Comparison of ENCODE assay signal across 17 cellular contexts in genomic region chr12:16857456-16857923, GRCh38.
DNase-seq lines count a peak whose midpoint lies in the region; ATAC-seq and TF ChIP-seq lines count a peak whose summit lies in the region.
"Had no signal": no experiment of that assay in that cellular context is flagged by ENCODE, and none has a peak within 500 bp of the region (broad histone marks: within the 10 kb centered on the region; RNA-seq: fewer than 3 reads in every experiment).

No MANE protein-coding gene starts in this region.

- peaks cover 0 to 4% (median 0%) of the 10 kb centered on the region in 7 donors for H3K9me3 Mint-ChIP-seq in CD14-positive monocyte
- H3K9me3 Mint-ChIP-seq in CD8-positive, alpha-beta memory T cell: peaks cover 6 to 29% (median 10%) of the 10 kb centered on the region in 5 donors
- H3K9me3 Mint-ChIP-seq: activated naive CD4-positive, alpha-beta T cell treated with anti-CD3 and anti-CD28 coated beads, Interleukin-2, amount 50 U/mL, for 24 hours; dendritic cell treated with granulocyte-macrophage colony-stimulating factor and Interleukin-4, amounts not matched to agents 40 ng/mL and 50 ng/mL, for 4 days; type B pancreatic cell had no signal

- ATAC-seq in GM18907 (IDR thresholded peaks at IDR 0.05; ENCODE audit: unreplicated experiment): peak; percentile 98
- peak; percentile 92 for ATAC-seq in GM21576 (IDR thresholded peaks at IDR 0.05; ENCODE audit: unreplicated experiment)
- peak; percentile 96 for ATAC-seq in HG03097 (IDR thresholded peaks at IDR 0.05; ENCODE audit: low FRiP score, unreplicated experiment)

- TF ChIP-seq CTCF in OCI-LY1 (IDR thresholded peaks at IDR 0.05; ENCODE audit: low read length) (no peak), CD14-positive monocyte (IDR thresholded peaks at IDR 0.05) (no peak)

- no peaks in the 10 kb centered on the region for H4K20me1 ChIP-seq in OCI-LY1 (ENCODE audit: insufficient read depth, low read length)

- no peaks in the 10 kb centered on the region for H3K9me2 ChIP-seq in OCI-LY1 (ENCODE audit: low read depth, low read length)
- H3K9me2 ChIP-seq: SK-N-SH had no signal

- H3K4me1 ChIP-seq in OCI-LY1 (ENCODE audit: insufficient read depth, low read length, severe bottlenecking): peaks cover 30% of the 10 kb centered on the region
- H3K4me1 ChIP-seq in CD8-positive, alpha-beta memory T cell (ENCODE audit: insufficient read depth, low read length): no peaks in the 10 kb centered on the region
- H3K4me1 ChIP-seq: lower lobe of right lung had no signal

- no peaks in the 10 kb centered on the region for H3K36me3 ChIP-seq in OCI-LY1 (ENCODE audit: insufficient read depth, low read length)
- H3K36me3 ChIP-seq in CD8-positive, alpha-beta memory T cell (ENCODE audit: insufficient read depth, low read length): no peaks in the 10 kb centered on the region
- H3K36me3 ChIP-seq: lower lobe of right lung had no signal

- H3K4me3 ChIP-seq in OCI-LY1 (ENCODE audit: low read depth, low read length, poor library complexity, severe bottlenecking): no peak overlapping the region
- no peak overlapping the region for H3K4me3 ChIP-seq in CD8-positive, alpha-beta memory T cell (ENCODE audit: low read length)
- H3K4me3 ChIP-seq: lower lobe of right lung had no signal

- H3K4me3 Mint-ChIP-seq in CD14-positive monocyte: no peak overlapping the region
- H3K4me3 Mint-ChIP-seq in CD8-positive, alpha-beta memory T cell: no peak overlapping the region
- H3K4me3 Mint-ChIP-seq: activated naive CD4-positive, alpha-beta T cell treated with anti-CD3 and anti-CD28 coated beads, Interleukin-2, amount 50 U/mL, for 24 hours; dendritic cell treated with granulocyte-macrophage colony-stimulating factor and Interleukin-4, amounts not matched to agents 40 ng/mL and 50 ng/mL, for 4 days; type B pancreatic cell had no signal

- intact Hi-C loops in CD14-positive monocyte (cut with micrococcal nuclease): no loop called here

- no peaks in the 10 kb centered on the region for H3K27me3 Mint-ChIP-seq in CD14-positive monocyte (ENCODE audit: low read depth in 3 of 3)
- no peaks in the 10 kb centered on the region for H3K27me3 Mint-ChIP-seq in CD8-positive, alpha-beta memory T cell
- H3K27me3 Mint-ChIP-seq: activated naive CD4-positive, alpha-beta T cell treated with anti-CD3 and anti-CD28 coated beads, Interleukin-2, amount 50 U/mL, for 24 hours; dendritic cell treated with granulocyte-macrophage colony-stimulating factor and Interleukin-4, amounts not matched to agents 40 ng/mL and 50 ng/mL, for 4 days; type B pancreatic cell had no signal

- in situ Hi-C loops in ACHN (cut with HindIII; ENCODE audit: low pct_ligation_motif_present, low pct_unique_long_range_greater_than_20kb, low sequenced_read_pairs): no loop called here

- DNase-seq in CD14-positive monocyte (ENCODE audit: low spot score): no peak
- DNase-seq in HPDE6-E6E7 (ENCODE audit: extremely low spot score): no peak
- DNase-seq in CD8-positive, alpha-beta memory T cell: no peak
- DNase-seq in ACHN: no peak
- DNase-seq: activated CD4-positive, alpha-beta T cell treated with anti-CD3 and anti-CD28 coated beads, Interleukin-2, amount 50 U/mL, for 4 hours; COR-L47; lower lobe of right lung; NCI-H226; SK-N-SH had no signal

- no peak overlapping the region; the same call in 1 of the 2 replicates for H3K9ac ChIP-seq in OCI-LY1 (ENCODE audit: low read length)
- H3K9ac ChIP-seq: KMS-11, SK-N-SH had no signal

- no peak overlapping the region for H3K27ac Mint-ChIP-seq in CD14-positive monocyte
- H3K27ac Mint-ChIP-seq in CD8-positive, alpha-beta memory T cell: no peak overlapping the region
- H3K27ac Mint-ChIP-seq: activated naive CD4-positive, alpha-beta T cell treated with anti-CD3 and anti-CD28 coated beads, Interleukin-2, amount 50 U/mL, for 24 hours; dendritic cell treated with granulocyte-macrophage colony-stimulating factor and Interleukin-4, amounts not matched to agents 40 ng/mL and 50 ng/mL, for 4 days; type B pancreatic cell had no signal

- H3K4me1 Mint-ChIP-seq in CD14-positive monocyte: no peaks in the 10 kb centered on the region
- no peaks in the 10 kb centered on the region for H3K4me1 Mint-ChIP-seq in CD8-positive, alpha-beta memory T cell
- H3K4me1 Mint-ChIP-seq: activated naive CD4-positive, alpha-beta T cell treated with anti-CD3 and anti-CD28 coated beads, Interleukin-2, amount 50 U/mL, for 24 hours had no signal

- H2AFZ ChIP-seq in OCI-LY1 (ENCODE audit: low read length): no peak overlapping the region

- POLR2A ChIA-PET in CD8-positive, alpha-beta memory T cell (lab: Charles Lee): no interaction called here

- no peaks in the 10 kb centered on the region for H3K9me3 ChIP-seq in OCI-LY1 (ENCODE audit: low read length)
- H3K9me3 ChIP-seq in CD8-positive, alpha-beta memory T cell (ENCODE audit: low read length): no peaks in the 10 kb centered on the region
- H3K9me3 ChIP-seq: lower lobe of right lung, SK-N-SH had no signal

- peak overlapping the region; percentile 55 for H3K27ac ChIP-seq in OCI-LY1 (ENCODE audit: low read depth, low read length, poor library complexity, severe bottlenecking)
- no peak overlapping the region for H3K27ac ChIP-seq in CD8-positive, alpha-beta memory T cell (ENCODE audit: low read depth, low read length)
- H3K27ac ChIP-seq: KMS-11, lower lobe of right lung had no signal

- no peaks in the 10 kb centered on the region for H3K27me3 ChIP-seq in OCI-LY1 (ENCODE audit: insufficient read depth, low read length)
- H3K27me3 ChIP-seq in CD8-positive, alpha-beta memory T cell (ENCODE audit: insufficient read depth, low read length, poor library complexity, severe bottlenecking): no peaks in the 10 kb centered on the region

- no peaks in the 10 kb centered on the region for H3F3A ChIP-seq in OCI-LY1 (ENCODE audit: insufficient read depth, low read length)

- CTCF ChIA-PET in CD8-positive, alpha-beta memory T cell (lab: Charles Lee): no interaction called here

- no peaks in the 10 kb centered on the region for H3K36me3 Mint-ChIP-seq in CD14-positive monocyte
- no peaks in the 10 kb centered on the region for H3K36me3 Mint-ChIP-seq in CD8-positive, alpha-beta memory T cell
- H3K36me3 Mint-ChIP-seq: activated naive CD4-positive, alpha-beta T cell treated with anti-CD3 and anti-CD28 coated beads, Interleukin-2, amount 50 U/mL, for 24 hours; type B pancreatic cell had no signal

- peak overlapping the region; percentile 30; the same call in 1 of the 2 replicates for H3K4me2 ChIP-seq in OCI-LY1 (ENCODE audit: low read length)
- H3K4me2 ChIP-seq: KMS-11, SK-N-SH had no signal

- no peaks in the 10 kb centered on the region for H3K79me2 ChIP-seq in OCI-LY1 (ENCODE audit: insufficient read depth, low read length)
